Comparison of ENCODE assay signal across 8 cellular contexts in the genomic region with DNA sequence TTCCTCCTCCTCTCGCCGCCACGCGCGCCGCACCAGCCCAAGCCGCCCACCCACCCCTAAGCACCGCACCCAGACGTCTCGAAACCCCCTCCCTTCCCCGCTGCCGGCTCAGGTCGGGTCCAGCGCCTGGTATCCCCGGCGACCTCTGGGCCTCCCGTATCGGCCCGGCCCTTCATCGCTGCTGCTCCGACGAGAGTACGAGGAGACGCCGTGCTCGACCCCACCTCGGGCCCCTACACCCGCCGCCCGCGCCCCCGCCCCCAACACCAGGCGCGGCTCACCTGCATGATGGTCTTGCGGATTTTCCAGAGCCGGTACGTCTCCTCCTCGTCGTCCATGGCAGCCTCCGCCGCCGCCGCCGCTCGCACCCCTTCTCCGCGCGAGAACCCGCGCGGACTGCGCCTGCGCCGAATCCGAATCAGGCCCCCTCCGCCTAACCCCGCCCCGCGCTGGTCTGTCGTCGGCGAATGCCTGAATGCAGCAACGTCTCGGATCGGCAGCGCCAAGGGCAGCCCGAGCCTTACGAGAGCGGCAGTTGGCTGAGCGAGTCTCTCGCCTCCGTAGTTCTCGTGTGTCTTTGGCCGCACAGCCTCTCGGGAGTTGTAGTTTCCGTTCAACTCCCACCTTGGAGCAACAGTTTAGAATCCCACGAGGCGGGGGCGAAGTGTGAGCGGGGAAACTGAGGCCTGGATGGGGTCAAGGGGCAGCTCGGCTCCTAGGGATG. TPM values are rescaled to one million over a fixed set of nuclear protein-coding genes. Genes with fewer than 3 reads are reported as not detected.
DNase-seq lines count a peak whose midpoint lies in the region; ATAC-seq and TF ChIP-seq lines count a peak whose summit lies in the region.

Gene POLR2E, minus strand, starts transcription at position 398 of the 724 bp plus-strand sequence. Its CDS starts 60 bp downstream, at position 338.

- H3K27me3 Mint-ChIP-seq in WTC11 (ENCODE audit: low read depth), result no peaks in the 10 kb centered on the region
- peaks cover 0 to 8% (median 2%) of the 10 kb centered on the region in 3 donors for H3K27me3 Mint-ChIP-seq in immature natural killer cell (ENCODE audit: low read depth in 3 of 3)

- H3K27ac ChIP-seq in ACC112 (ENCODE audit: low read depth, low read length), result peak within 1 kb of the TSS; percentile 57; the same call in 1 of the 2 replicates

- peaks cover 12% of the 10 kb centered on the region; the same call in 1 of the 2 replicates for H3K4me1 Mint-ChIP-seq in WTC11
- H3K4me1 Mint-ChIP-seq in immature natural killer cell, result peaks cover 32 to 40% of the 10 kb centered on the region in 2 donors

- H3K36me3 Mint-ChIP-seq in WTC11 (peaks cover 3% of the 10 kb centered on the region; the same call in 1 of the 2 replicates), immature natural killer cell (no peaks in the 10 kb centered on the region)

- peak within 1 kb of the TSS; percentile 14 for H2AFZ ChIP-seq in ACC112 (ENCODE audit: low read length, unreplicated experiment)

- H3K4me3 Mint-ChIP-seq in WTC11, result peak within 1 kb of the TSS; percentile 84
- H3K4me3 Mint-ChIP-seq in immature natural killer cell, result peak within 1 kb of the TSS; percentile 85 to 93 (median 89)

- H3K27me3 ChIP-seq in ACC112 (ENCODE audit: insufficient read depth, low read length), result no peaks in the 10 kb centered on the region

- H3K27ac Mint-ChIP-seq in WTC11, result peak within 1 kb of the TSS; percentile 90; the same call in 1 of the 2 replicates
- H3K27ac Mint-ChIP-seq in immature natural killer cell, result peak within 1 kb of the TSS; percentile 81 to 93 (median 88)

- TF ChIP-seq CTCF in WTC11 (IDR thresholded peaks at IDR 0.05), result no peak
- TF ChIP-seq CTCF in cardiac fibroblast (IDR thresholded peaks at IDR 0.05; ENCODE audit: low read depth, low read length), result no peak

- H3K4me1 ChIP-seq in ACC112 (ENCODE audit: control insufficient read depth, insufficient read depth, low read length, unreplicated experiment), result peaks cover 14% of the 10 kb centered on the region

- POLR2A ChIA-PET in WTC11 (lab: Charles Lee), result interaction anchor here (1.0 kb wide), 1 partner anchor 9 kb away, joined by 4 read pairs; no protein-coding TSS in a partner anchor

- H3K36me3 ChIP-seq in ACC112 (ENCODE audit: insufficient read depth, low read length), result no peaks in the 10 kb centered on the region

- DNase-seq in NCI-H2227 (lab: John Stamatoyannopoulos, UW; ENCODE audit: unreplicated experiment) (peak; percentile 97), WTC11 (ENCODE audit: low spot score) (peak; percentile 97), cardiac fibroblast (ENCODE audit: low read depth in 2 of 2) (peak; percentile 99), immature natural killer cell (peak; percentile 98 to 99 (median 98)), smooth muscle cell of the brain vasculature (ENCODE audit: low read depth, low spot score) (peak; percentile 95)

- ATAC-seq in GM18868 (IDR thresholded peaks at IDR 0.05; ENCODE audit: unreplicated experiment) (peak; percentile 82), HG03135 (IDR thresholded peaks at IDR 0.05; ENCODE audit: unreplicated experiment) (peak; percentile 85), WTC11 (peak; percentile 98)

- H3K79me2 ChIP-seq in ACC112 (ENCODE audit: control insufficient read depth, insufficient read depth, low read length, unreplicated experiment), result peaks cover 27% of the 10 kb centered on the region

- H3K4me3 ChIP-seq in ACC112 (ENCODE audit: low read depth, low read length), result peak within 1 kb of the TSS; percentile 98
- peak within 1 kb of the TSS; percentile 91 to 95 for H3K4me3 ChIP-seq in cardiac fibroblast (replicated peaks in 1 of 2; ENCODE audit: low read depth in 2 of 2, low read length in 2 of 2)

- H3K9me3 Mint-ChIP-seq in WTC11 (no peaks in the 10 kb centered on the region), immature natural killer cell (no peaks in the 10 kb centered on the region)

- CTCF ChIA-PET in WTC11 (lab: Charles Lee), result interaction anchor here (1.0 to 2.1 kb wide), 2 partner anchors 9 to 18 kb away, joined by 4 to 6 read pairs; partner anchors contain the start of gene GPX4

TF ChIP-seq in WTC11, 78 proteins besides CTCF, POLR2A, EP300 and RAD21 (continues in another document):
- TF ChIP-seq ZNF512 (CRISPR knock-in tag; IDR thresholded peaks at IDR 0.05; ENCODE audit: borderline replicate concordance), result 0 out of 2 replicates have a peak, but pooled peaks have one; percentile 12
- peak; percentile 72; the same call in 1 of the 2 replicates for TF ChIP-seq FOXK1 (CRISPR knock-in tag; IDR thresholded peaks at IDR 0.05)
- TF ChIP-seq, protein P1, sequence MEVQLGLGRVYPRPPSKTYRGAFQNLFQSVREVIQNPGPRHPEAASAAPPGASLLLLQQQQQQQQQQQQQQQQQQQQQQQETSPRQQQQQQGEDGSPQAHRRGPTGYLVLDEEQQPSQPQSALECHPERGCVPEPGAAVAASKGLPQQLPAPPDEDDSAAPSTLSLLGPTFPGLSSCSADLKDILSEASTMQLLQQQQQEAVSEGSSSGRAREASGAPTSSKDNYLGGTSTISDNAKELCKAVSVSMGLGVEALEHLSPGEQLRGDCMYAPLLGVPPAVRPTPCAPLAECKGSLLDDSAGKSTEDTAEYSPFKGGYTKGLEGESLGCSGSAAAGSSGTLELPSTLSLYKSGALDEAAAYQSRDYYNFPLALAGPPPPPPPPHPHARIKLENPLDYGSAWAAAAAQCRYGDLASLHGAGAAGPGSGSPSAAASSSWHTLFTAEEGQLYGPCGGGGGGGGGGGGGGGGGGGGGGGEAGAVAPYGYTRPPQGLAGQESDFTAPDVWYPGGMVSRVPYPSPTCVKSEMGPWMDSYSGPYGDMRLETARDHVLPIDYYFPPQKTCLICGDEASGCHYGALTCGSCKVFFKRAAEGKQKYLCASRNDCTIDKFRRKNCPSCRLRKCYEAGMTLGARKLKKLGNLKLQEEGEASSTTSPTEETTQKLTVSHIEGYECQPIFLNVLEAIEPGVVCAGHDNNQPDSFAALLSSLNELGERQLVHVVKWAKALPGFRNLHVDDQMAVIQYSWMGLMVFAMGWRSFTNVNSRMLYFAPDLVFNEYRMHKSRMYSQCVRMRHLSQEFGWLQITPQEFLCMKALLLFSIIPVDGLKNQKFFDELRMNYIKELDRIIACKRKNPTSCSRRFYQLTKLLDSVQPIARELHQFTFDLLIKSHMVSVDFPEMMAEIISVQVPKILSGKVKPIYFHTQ (CRISPR knock-in tag; IDR thresholded peaks at IDR 0.05), result no peak
- peak; percentile 26; the same call in 1 of the 2 replicates for TF ChIP-seq SMAD3 (CRISPR knock-in tag; IDR thresholded peaks at IDR 0.05; ENCODE audit: borderline replicate concordance)
- no peak for TF ChIP-seq NR2C2 (CRISPR knock-in tag; IDR thresholded peaks at IDR 0.05)
- TF ChIP-seq, protein P2, sequence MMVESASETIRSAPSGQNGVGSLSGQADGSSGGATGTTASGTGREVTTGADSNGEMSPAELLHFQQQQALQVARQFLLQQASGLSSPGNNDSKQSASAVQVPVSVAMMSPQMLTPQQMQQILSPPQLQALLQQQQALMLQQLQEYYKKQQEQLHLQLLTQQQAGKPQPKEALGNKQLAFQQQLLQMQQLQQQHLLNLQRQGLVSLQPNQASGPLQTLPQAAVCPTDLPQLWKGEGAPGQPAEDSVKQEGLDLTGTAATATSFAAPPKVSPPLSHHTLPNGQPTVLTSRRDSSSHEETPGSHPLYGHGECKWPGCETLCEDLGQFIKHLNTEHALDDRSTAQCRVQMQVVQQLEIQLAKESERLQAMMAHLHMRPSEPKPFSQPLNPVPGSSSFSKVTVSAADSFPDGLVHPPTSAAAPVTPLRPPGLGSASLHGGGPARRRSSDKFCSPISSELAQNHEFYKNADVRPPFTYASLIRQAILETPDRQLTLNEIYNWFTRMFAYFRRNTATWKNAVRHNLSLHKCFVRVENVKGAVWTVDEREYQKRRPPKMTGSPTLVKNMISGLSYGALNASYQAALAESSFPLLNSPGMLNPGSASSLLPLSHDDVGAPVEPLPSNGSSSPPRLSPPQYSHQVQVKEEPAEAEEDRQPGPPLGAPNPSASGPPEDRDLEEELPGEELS (CRISPR knock-in tag; IDR thresholded peaks at IDR 0.05), result peak; percentile 67

RNA-seq across cellular contexts. Expression of gene POLR2E, which starts in this region (rescaled TPM):
- 275 to 291 TPM (median 287 TPM) in 3 replicates for total RNA-seq in WTC11 (2021)
- 100 to 1,000 TPM; 182 to 288 (median 237) TPM for polyA plus RNA-seq in immature natural killer cell

Comparison
In these comparisons a context has a peak if more than half of its experiments do, and no peak if none do; other contexts are left out.
1. Peak in every context shown above with its lines: DNase-seq, ATAC-seq, H3K4me3 ChIP-seq and H3K27ac ChIP-seq.